In genomic region chr12:57693659-57694458, GRCh38 we compare ENCODE assay signal across 1 cellular context.
TF ChIP-seq lines count a peak whose summit lies in the region.

Gene OS9, plus strand, starts transcription at chr12:57694132. Its CDS starts 30 bp downstream, at chr12:57694162.

TF ChIP-seq in GM12878, 131 proteins besides CTCF, POLR2A, EP300 and RAD21 (continued from another document and continues in another):
- TF ChIP-seq MLLT1 (IDR thresholded peaks at IDR 0.05) (peak; percentile 65), PKNOX1 (IDR thresholded peaks at IDR 0.05) (peak; percentile 97), CHD1 (IDR thresholded peaks at IDR 0.05; ENCODE audit: low read depth, low read length) (no peak), FOXM1 (IDR thresholded peaks at IDR 0.05; ENCODE audit: low read depth, low read length) (no peak), CUX1 (IDR thresholded peaks at IDR 0.05; ENCODE audit: insufficient replicate concordance, low read depth, low read length) (no peak), ZNF592 (IDR thresholded peaks at IDR 0.05) (no peak), SREBF2 (IDR thresholded peaks at IDR 0.05; ENCODE audit: low read length) (no peak; the same call in 1 of the 2 replicates), KAT2A (conservative IDR thresholded peaks at IDR 0.05; ENCODE audit: control insufficient read depth, low read depth, low read length) (no peak), CREM (IDR thresholded peaks at IDR 0.05; ENCODE audit: low read depth) (peak; percentile 88), POU2F2 (IDR thresholded peaks at IDR 0.05; ENCODE audit: borderline replicate concordance, low read depth, low read length) (peak; percentile 82; the same call in 2 of the 3 replicates), BHLHE40 (IDR thresholded peaks at IDR 0.05; ENCODE audit: borderline replicate concordance in 1 of 2, low read depth in 2 of 2, low read length in 1 of 2) (peak; percentile 24 to 41; a peak in 3 of 4 replicates), CEBPB (IDR thresholded peaks at IDR 0.05; ENCODE audit: borderline replicate concordance in 1 of 2, low read depth in 2 of 2, low read length in 2 of 2) (no peak), HDGF (IDR thresholded peaks at IDR 0.05) (peak; percentile 71; the same call in 1 of the 2 replicates), SPI1 (IDR thresholded peaks at IDR 0.05; ENCODE audit: borderline replicate concordance, insufficient read depth, low read depth, low read length) (peak; percentile 68), SUZ12 (IDR thresholded peaks at IDR 0.05; ENCODE audit: unreplicated experiment) (no peak), PAX5 (IDR thresholded peaks at IDR 0.05; ENCODE audit: borderline replicate concordance, low read depth, low read length) (no peak), SMARCA5 (IDR thresholded peaks at IDR 0.05) (peak; percentile 61; the same call in 1 of the 2 replicates), ATF3 (IDR thresholded peaks at IDR 0.05; ENCODE audit: borderline replicate concordance, extremely low read depth, low read depth, low read length) (no peak), MAX (IDR thresholded peaks at IDR 0.05; ENCODE audit: low read depth, low read length) (no peak; the same call in 1 of the 2 replicates), YY1 (IDR thresholded peaks at IDR 0.05; ENCODE audit: low read depth, low read length) (peak; percentile 96), E4F1 (IDR thresholded peaks at IDR 0.05; ENCODE audit: borderline replicate concordance, partially characterized antibody) (peak; percentile 64), E2F4 (IDR thresholded peaks at IDR 0.05; ENCODE audit: low read depth, low read length) (no peak), NR2F1 (conservative IDR thresholded peaks at IDR 0.05) (no peak), POLR2AphosphoS2 (IDR thresholded peaks at IDR 0.05; ENCODE audit: low read depth, low read length) (peak; percentile 93), TARDBP (IDR thresholded peaks at IDR 0.05; ENCODE audit: borderline replicate concordance) (no peak; the same call in 1 of the 2 replicates), BCL11A (IDR thresholded peaks at IDR 0.05; ENCODE audit: low read depth, low read length) (0 out of 2 replicates have a peak, but pooled peaks have one; percentile 1), SIX5 (IDR thresholded peaks at IDR 0.05; ENCODE audit: low read depth, low read length, severe bottlenecking) (peak; percentile 68), JUND (IDR thresholded peaks at IDR 0.05; ENCODE audit: low read depth, low read length) (no peak), FOS (IDR thresholded peaks at IDR 0.05; ENCODE audit: borderline replicate concordance, extremely low read depth, insufficient read length) (peak; percentile 81), ASH2L (IDR thresholded peaks at IDR 0.05; ENCODE audit: borderline replicate concordance, low read depth) (no peak), HSF1 (IDR thresholded peaks at IDR 0.05; ENCODE audit: low read depth, low read length) (no peak), MEF2A (IDR thresholded peaks at IDR 0.05; ENCODE audit: insufficient read depth, low read depth, low read length) (no peak), SREBF1 (IDR thresholded peaks at IDR 0.05; ENCODE audit: low read length) (no peak), GABPA (IDR thresholded peaks at IDR 0.05; ENCODE audit: low read depth) (peak; percentile 72; the same call in 1 of the 2 replicates), BCLAF1 (IDR thresholded peaks at IDR 0.05) (no peak), ZZZ3 (IDR thresholded peaks at IDR 0.05; ENCODE audit: control insufficient read depth, insufficient read length, low read depth) (no peak), CBFB (IDR thresholded peaks at IDR 0.05; ENCODE audit: low read depth) (0 out of 2 replicates have a peak, but pooled peaks have one; percentile 51)
